Comparison of ENCODE assay signal across 23 cellular contexts in genomic region chr3:101182734-101183133, GRCh38.
A peak's percentile ranks its signal among the peaks of the same experiment; 100 is the strongest.
DNase-seq lines count a peak whose midpoint lies in the region; ATAC-seq and TF ChIP-seq lines count a peak whose summit lies in the region.
"Had no signal": no experiment of that assay in that cellular context is flagged by ENCODE, and none has a peak within 500 bp of the region (broad histone marks: within the 10 kb centered on the region; RNA-seq: fewer than 3 reads in every experiment).

No MANE protein-coding gene starts in this region.

- DNase-seq in BE2C (peak; percentile 13), M059J (ENCODE audit: low read depth) (peak; percentile 39), cardiac fibroblast (ENCODE audit: low read depth in 2 of 2) (peak; percentile 65 to 71), islet precursor cell (peak; percentile 72), DMS79 treated with DMSO at 0.1 percent for 48 hours (lab: John Stamatoyannopoulos, UW) (no peak), GM10266 (ENCODE audit: extremely low spot score) (no peak)
- DNase-seq in activated effector memory CD4-positive, alpha-beta T cell treated with Interleukin-2 at 50 U/mL for 16 hours, result no peak
- DNase-seq: activated B cell treated with CpG ODN at 0.5 μM for 24 hours; activated CD8-positive, alpha-beta T cell treated with anti-CD3 and anti-CD28 coated beads, Interleukin-2, amount 10 ng/mL, durations not matched to agents 7 days and 5 days; activated T-cell treated with anti-CD3 and anti-CD28 coated beads, Interleukin-2, amount 50 U/mL, for 4 hours; CD8-positive, alpha-beta T cell; cortex of kidney; DMS79; glutamatergic neuron; GOT3; left ventricle myocardium superior; NCI-H1694; NCI-H82; spleen; stimulated activated CD4-positive, alpha-beta T cell treated with anti-CD3 and anti-CD28 coated beads, Interleukin-4, amount 100 ng/mL, for 4 hours; substantia nigra; T-helper 17 cell had no signal

- no peak for ATAC-seq in GM19351 (IDR thresholded peaks at IDR 0.05; ENCODE audit: unreplicated experiment)
- ATAC-seq: activated CD8-positive, alpha-beta T cell treated with anti-CD3 and anti-CD28 coated beads, Interleukin-2, amount 10 ng/mL, durations not matched to agents 7 days and 5 days; activated T-cell treated with anti-CD3 and anti-CD28 coated beads, Interleukin-2, amount 50 U/mL, for 4 hours; CD8-positive, alpha-beta T cell; left ventricle myocardium superior; T-helper 17 cell had no signal

- no peaks in the 10 kb centered on the region for H3K9me3 ChIP-seq in BE2C
- H3K9me3 ChIP-seq: spleen had no signal

- no peaks in the 10 kb centered on the region for H3K27me3 ChIP-seq in BE2C
- H3K27me3 ChIP-seq: spleen had no signal

- H3K4me3 ChIP-seq in BE2C (ENCODE audit: low read depth, low read length) (no peak overlapping the region), cardiac fibroblast (replicated peaks in 1 of 2; ENCODE audit: low read depth in 2 of 2, low read length in 2 of 2) (no peak overlapping the region)
- H3K4me3 ChIP-seq: spleen had no signal

- H3K36me3 ChIP-seq in BE2C, result no peaks in the 10 kb centered on the region
- H3K36me3 ChIP-seq: spleen had no signal

- TF ChIP-seq CTCF in BE2C (IDR thresholded peaks at IDR 0.05; ENCODE audit: low read depth, low read length) (no peak), cardiac fibroblast (IDR thresholded peaks at IDR 0.05; ENCODE audit: low read depth, low read length) (no peak), GM10266 (IDR thresholded peaks at IDR 0.05; ENCODE audit: control insufficient read depth, insufficient read depth, low read depth, missing control alignments) (no peak)

- peaks cover 17% of the 10 kb centered on the region for H3K4me1 ChIP-seq in BE2C
- H3K4me1 ChIP-seq: spleen had no signal

Comparison
In these comparisons a context has a peak if more than half of its experiments do, and no peak if none do; other contexts are left out.
1. DNase-seq: peak in BE2C (single experiment), M059J (single experiment), cardiac fibroblast (2 of 2) and islet precursor cell (single experiment); none in DMS79 treated with DMSO at 0.1 percent for 48 hours (single experiment), GM10266 (single experiment) and activated effector memory CD4-positive, alpha-beta T cell treated with Interleukin-2 at 50 U/mL for 16 hours (single experiment).